ENCODE assay signal across 3 cellular contexts in genomic region chr10:21290499-21291160, GRCh38.
TF ChIP-seq lines count a peak whose summit lies in the region.

No MANE protein-coding gene starts in this region.

TF ChIP-seq in GM23338, 12 proteins besides CTCF, POLR2A, EP300 and RAD21 (continues in another document):
- TF ChIP-seq POLR2AphosphoS5 (IDR thresholded peaks at IDR 0.05; ENCODE audit: low read depth) (no peak), ETS1 (IDR thresholded peaks at IDR 0.05) (no peak), ZNF462 (CRISPR knock-in tag; IDR thresholded peaks at IDR 0.05) (no peak), ZNF331 (CRISPR knock-in tag; IDR thresholded peaks at IDR 0.05; ENCODE audit: low read depth) (no peak), NANOG (IDR thresholded peaks at IDR 0.05; ENCODE audit: borderline replicate concordance) (no peak)

TF ChIP-seq in IMR-90, 13 proteins besides CTCF, POLR2A, EP300 and RAD21:
- TF ChIP-seq SMC3 (IDR thresholded peaks at IDR 0.05; ENCODE audit: low read depth, low read length) (no peak), NFE2L2 (IDR thresholded peaks at IDR 0.05; ENCODE audit: low read depth, low read length) (no peak), MXI1 (IDR thresholded peaks at IDR 0.05; ENCODE audit: borderline replicate concordance, low read depth, low read length) (no peak), ELK1 (IDR thresholded peaks at IDR 0.05; ENCODE audit: borderline replicate concordance, low read depth, low read length) (no peak), MAZ (IDR thresholded peaks at IDR 0.05; ENCODE audit: borderline replicate concordance, low read depth, low read length) (no peak), RCOR1 (IDR thresholded peaks at IDR 0.05; ENCODE audit: insufficient replicate concordance, low read length) (no peak)

TF ChIP-seq in H1, 55 proteins besides CTCF, POLR2A, EP300 and RAD21:
- TF ChIP-seq NANOG (IDR thresholded peaks at IDR 0.05; ENCODE audit: insufficient read depth, low read depth, low read length, poor library complexity, severe bottlenecking) (no peak), POLR2AphosphoS5 (IDR thresholded peaks at IDR 0.05; ENCODE audit: low read depth, low read length) (no peak), BACH1 (IDR thresholded peaks at IDR 0.05; ENCODE audit: low read length) (no peak), CBX8 (IDR thresholded peaks at IDR 0.05; ENCODE audit: borderline replicate concordance, low read depth, low read length) (no peak), CHD1 (IDR thresholded peaks at IDR 0.05; ENCODE audit: low read depth, low read length) (no peak), EGR1 (IDR thresholded peaks at IDR 0.05; ENCODE audit: borderline replicate concordance, low read depth, low read length) (no peak), ZNF274 (IDR thresholded peaks at IDR 0.05; ENCODE audit: borderline replicate concordance, extremely low read depth, low read length) (no peak), KDM4A (IDR thresholded peaks at IDR 0.05; ENCODE audit: low read depth, low read length, severe bottlenecking) (no peak), ASH2L (IDR thresholded peaks at IDR 0.05; ENCODE audit: low read length) (no peak), BCL11A (IDR thresholded peaks at IDR 0.05; ENCODE audit: low read depth in 2 of 2, low read length in 2 of 2) (no peak), SP2 (IDR thresholded peaks at IDR 0.05; ENCODE audit: low read length) (no peak), SIX5 (IDR thresholded peaks at IDR 0.05; ENCODE audit: low read depth, low read length) (no peak)
